Comparison of ENCODE assay signal across 1 cellular context in the genomic region with DNA sequence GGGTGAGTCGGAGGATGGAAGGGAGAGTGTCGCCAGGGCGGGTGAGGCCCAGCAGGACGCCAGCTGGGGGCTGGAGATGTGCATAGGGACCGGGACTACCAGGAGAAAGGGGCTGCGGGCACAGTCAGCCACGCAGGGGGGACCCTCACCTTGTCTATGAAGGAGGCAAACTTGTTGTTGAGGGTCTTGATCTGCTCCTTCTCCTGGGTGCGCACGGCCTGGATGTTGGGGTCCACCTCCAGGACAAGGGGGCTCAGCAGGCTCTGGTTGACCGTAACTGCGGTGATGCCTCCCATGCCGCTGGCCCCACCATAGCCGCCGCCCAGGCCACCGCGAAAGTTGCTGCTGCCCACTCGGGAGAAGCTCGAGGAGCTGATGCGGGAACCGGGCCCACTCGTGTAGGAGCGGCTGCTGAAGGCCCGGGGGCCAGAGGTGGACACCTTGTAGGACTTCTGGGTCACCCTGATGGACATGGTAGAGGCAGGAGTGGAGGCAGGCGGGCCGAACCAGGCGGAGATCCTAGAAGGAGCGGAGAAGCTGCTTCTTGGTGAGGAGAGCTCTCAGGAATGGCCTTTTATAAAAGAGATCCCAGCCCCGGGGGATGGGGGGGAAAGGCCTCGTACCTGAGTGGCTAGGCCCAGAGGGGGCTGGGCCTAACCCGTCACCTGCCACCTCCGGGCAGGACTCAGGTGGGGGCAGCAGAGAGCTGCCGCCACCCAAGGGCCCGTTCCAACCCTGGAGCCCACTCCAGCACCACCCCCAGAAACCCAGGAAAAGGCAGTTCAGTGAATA.
TF ChIP-seq lines count a peak whose summit lies in the region.
"Not testable (repeated sequence)": the region's sequence is repeated elsewhere in the genome, so short reads cannot be mapped to it uniquely, and the experiment has no call there.

A gene (minus strand): TSS at position 568 of the 792 bp plus-strand sequence. CDS start 95 bp downstream, at position 473.

TF ChIP-seq in HepG2, 621 proteins besides CTCF, POLR2A, EP300 and RAD21 (continued from another document and continues in another):
- TF ChIP-seq, protein P1, sequence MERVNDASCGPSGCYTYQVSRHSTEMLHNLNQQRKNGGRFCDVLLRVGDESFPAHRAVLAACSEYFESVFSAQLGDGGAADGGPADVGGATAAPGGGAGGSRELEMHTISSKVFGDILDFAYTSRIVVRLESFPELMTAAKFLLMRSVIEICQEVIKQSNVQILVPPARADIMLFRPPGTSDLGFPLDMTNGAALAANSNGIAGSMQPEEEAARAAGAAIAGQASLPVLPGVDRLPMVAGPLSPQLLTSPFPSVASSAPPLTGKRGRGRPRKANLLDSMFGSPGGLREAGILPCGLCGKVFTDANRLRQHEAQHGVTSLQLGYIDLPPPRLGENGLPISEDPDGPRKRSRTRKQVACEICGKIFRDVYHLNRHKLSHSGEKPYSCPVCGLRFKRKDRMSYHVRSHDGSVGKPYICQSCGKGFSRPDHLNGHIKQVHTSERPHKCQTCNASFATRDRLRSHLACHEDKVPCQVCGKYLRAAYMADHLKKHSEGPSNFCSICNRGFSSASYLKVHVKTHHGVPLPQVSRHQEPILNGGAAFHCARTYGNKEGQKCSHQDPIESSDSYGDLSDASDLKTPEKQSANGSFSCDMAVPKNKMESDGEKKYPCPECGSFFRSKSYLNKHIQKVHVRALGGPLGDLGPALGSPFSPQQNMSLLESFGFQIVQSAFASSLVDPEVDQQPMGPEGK (CRISPR knock-in tag; IDR thresholded peaks at IDR 0.05) = peak; percentile 87
- TF ChIP-seq U2AF1 (optimal IDR thresholded peaks at IDR 0.05; ENCODE audit: low read depth, low read length) (peak; percentile 26), MXI1 (IDR thresholded peaks at IDR 0.05; ENCODE audit: borderline replicate concordance, low read depth, low read length) (peak; percentile 69; the same call in 1 of the 3 replicates), HDAC2 (CRISPR knock-in tag; IDR thresholded peaks at IDR 0.05) (peak; percentile 51), ERF (CRISPR knock-in tag; IDR thresholded peaks at IDR 0.05) (peak; percentile 81), NFIC (IDR thresholded peaks at IDR 0.05; ENCODE audit: low read length) (peak; percentile 15; the same call in 1 of the 2 replicates), SMC3 (IDR thresholded peaks at IDR 0.05; ENCODE audit: low read length) (peak; percentile 64; the same call in 1 of the 2 replicates), HDAC6 (IDR thresholded peaks at IDR 0.05; ENCODE audit: low read depth, low read length) (0 out of 2 replicates have a peak, but pooled peaks have one; percentile 64), PITX1 (CRISPR knock-in tag; IDR thresholded peaks at IDR 0.05) (peak; percentile 44; the same call in 1 of the 2 replicates), PTBP1 (IDR thresholded peaks at IDR 0.05; ENCODE audit: low read depth, low read length, poor library complexity, severe bottlenecking) (peak; percentile 10), FOXC1 (CRISPR knock-in tag; IDR thresholded peaks at IDR 0.05; ENCODE audit: borderline replicate concordance) (peak; percentile 89), ZNF235 (CRISPR knock-in tag; IDR thresholded peaks at IDR 0.05; ENCODE audit: borderline replicate concordance) (peak; percentile 89; the same call in 1 of the 2 replicates), KDM5A (IDR thresholded peaks at IDR 0.05; ENCODE audit: borderline replicate concordance, low read length) (peak; percentile 24; the same call in 1 of the 2 replicates), GABPB1 (CRISPR knock-in tag; IDR thresholded peaks at IDR 0.05) (peak; percentile 46; the same call in 1 of the 2 replicates), ZSCAN25 (CRISPR knock-in tag; IDR thresholded peaks at IDR 0.05) (peak; percentile 79), ZBTB7B (CRISPR knock-in tag; IDR thresholded peaks at IDR 0.05) (peak; percentile 91), ZNF552 (CRISPR knock-in tag; IDR thresholded peaks at IDR 0.05; ENCODE audit: borderline replicate concordance) (peak; percentile 47; the same call in 1 of the 2 replicates), KDM5B (CRISPR knock-in tag; IDR thresholded peaks at IDR 0.05; ENCODE audit: borderline replicate concordance) (peak; percentile 49), ARHGAP35 (CRISPR knock-in tag; IDR thresholded peaks at IDR 0.05; ENCODE audit: borderline replicate concordance) (peak; percentile 71; the same call in 1 of the 2 replicates), NFKBIZ (CRISPR knock-in tag; IDR thresholded peaks at IDR 0.05) (peak; percentile 36; the same call in 1 of the 2 replicates), ZFP1 (CRISPR knock-in tag; IDR thresholded peaks at IDR 0.05) (0 out of 2 replicates have a peak, but pooled peaks have one; percentile 35), TAF1 (CRISPR knock-in tag; IDR thresholded peaks at IDR 0.05) (peak; percentile 98), CCDC6 (CRISPR knock-in tag; IDR thresholded peaks at IDR 0.05) (peak; percentile 84; the same call in 1 of the 2 replicates), ZNF781 (CRISPR knock-in tag; IDR thresholded peaks at IDR 0.05; ENCODE audit: borderline replicate concordance, not compliant biosample characterization) (peak; percentile 66), ISL2 (CRISPR knock-in tag; IDR thresholded peaks at IDR 0.05) (peak; percentile 51; the same call in 1 of the 2 replicates), ZNF558 (CRISPR knock-in tag; IDR thresholded peaks at IDR 0.05; ENCODE audit: borderline replicate concordance) (peak; percentile 78; the same call in 1 of the 2 replicates), HNF4G (IDR thresholded peaks at IDR 0.05; ENCODE audit: borderline replicate concordance, low read depth, low read length) (0 out of 2 replicates have a peak, but pooled peaks have one; percentile 4), SOX13 (IDR thresholded peaks at IDR 0.05) (peak; percentile 60), ZNF883 (CRISPR knock-in tag; IDR thresholded peaks at IDR 0.05; ENCODE audit: not compliant biosample characterization) (peak; percentile 55), TBL1XR1 (IDR thresholded peaks at IDR 0.05; ENCODE audit: borderline replicate concordance, low read length, partially characterized antibody) (peak; percentile 36), ZMYM4 (CRISPR knock-in tag; IDR thresholded peaks at IDR 0.05) (peak; percentile 81), NR2F6 (IDR thresholded peaks at IDR 0.05) (peak; percentile 36; the same call in 1 of the 2 replicates), NR2F6 (CRISPR knock-in tag; IDR thresholded peaks at IDR 0.05) (peak; percentile 45; the same call in 1 of the 2 replicates), POLR2AphosphoS2 (IDR thresholded peaks at IDR 0.05; ENCODE audit: low read depth, low read length) (peak; percentile 73; the same call in 1 of the 2 replicates), ESRRA (CRISPR knock-in tag; IDR thresholded peaks at IDR 0.05; ENCODE audit: low read depth) (0 out of 2 replicates have a peak, but pooled peaks have one; percentile 19)
- TF ChIP-seq, protein P2, sequence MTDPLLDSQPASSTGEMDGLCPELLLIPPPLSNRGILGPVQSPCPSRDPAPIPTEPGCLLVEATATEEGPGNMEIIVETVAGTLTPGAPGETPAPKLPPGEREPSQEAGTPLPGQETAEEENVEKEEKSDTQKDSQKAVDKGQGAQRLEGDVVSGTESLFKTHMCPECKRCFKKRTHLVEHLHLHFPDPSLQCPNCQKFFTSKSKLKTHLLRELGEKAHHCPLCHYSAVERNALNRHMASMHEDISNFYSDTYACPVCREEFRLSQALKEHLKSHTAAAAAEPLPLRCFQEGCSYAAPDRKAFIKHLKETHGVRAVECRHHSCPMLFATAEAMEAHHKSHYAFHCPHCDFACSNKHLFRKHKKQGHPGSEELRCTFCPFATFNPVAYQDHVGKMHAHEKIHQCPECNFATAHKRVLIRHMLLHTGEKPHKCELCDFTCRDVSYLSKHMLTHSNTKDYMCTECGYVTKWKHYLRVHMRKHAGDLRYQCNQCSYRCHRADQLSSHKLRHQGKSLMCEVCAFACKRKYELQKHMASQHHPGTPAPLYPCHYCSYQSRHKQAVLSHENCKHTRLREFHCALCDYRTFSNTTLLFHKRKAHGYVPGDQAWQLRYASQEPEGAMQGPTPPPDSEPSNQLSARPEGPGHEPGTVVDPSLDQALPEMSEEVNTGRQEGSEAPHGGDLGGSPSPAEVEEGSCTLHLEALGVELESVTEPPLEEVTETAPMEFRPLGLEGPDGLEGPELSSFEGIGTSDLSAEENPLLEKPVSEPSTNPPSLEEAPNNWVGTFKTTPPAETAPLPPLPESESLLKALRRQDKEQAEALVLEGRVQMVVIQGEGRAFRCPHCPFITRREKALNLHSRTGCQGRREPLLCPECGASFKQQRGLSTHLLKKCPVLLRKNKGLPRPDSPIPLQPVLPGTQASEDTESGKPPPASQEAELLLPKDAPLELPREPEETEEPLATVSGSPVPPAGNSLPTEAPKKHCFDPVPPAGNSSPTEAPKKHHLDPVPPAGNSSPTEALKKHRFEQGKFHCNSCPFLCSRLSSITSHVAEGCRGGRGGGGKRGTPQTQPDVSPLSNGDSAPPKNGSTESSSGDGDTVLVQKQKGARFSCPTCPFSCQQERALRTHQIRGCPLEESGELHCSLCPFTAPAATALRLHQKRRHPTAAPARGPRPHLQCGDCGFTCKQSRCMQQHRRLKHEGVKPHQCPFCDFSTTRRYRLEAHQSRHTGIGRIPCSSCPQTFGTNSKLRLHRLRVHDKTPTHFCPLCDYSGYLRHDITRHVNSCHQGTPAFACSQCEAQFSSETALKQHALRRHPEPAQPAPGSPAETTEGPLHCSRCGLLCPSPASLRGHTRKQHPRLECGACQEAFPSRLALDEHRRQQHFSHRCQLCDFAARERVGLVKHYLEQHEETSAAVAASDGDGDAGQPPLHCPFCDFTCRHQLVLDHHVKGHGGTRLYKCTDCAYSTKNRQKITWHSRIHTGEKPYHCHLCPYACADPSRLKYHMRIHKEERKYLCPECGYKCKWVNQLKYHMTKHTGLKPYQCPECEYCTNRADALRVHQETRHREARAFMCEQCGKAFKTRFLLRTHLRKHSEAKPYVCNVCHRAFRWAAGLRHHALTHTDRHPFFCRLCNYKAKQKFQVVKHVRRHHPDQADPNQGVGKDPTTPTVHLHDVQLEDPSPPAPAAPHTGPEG (CRISPR knock-in tag; IDR thresholded peaks at IDR 0.05) = 0 out of 2 replicates have a peak, but pooled peaks have one; percentile 34
- TF ChIP-seq, protein P3, sequence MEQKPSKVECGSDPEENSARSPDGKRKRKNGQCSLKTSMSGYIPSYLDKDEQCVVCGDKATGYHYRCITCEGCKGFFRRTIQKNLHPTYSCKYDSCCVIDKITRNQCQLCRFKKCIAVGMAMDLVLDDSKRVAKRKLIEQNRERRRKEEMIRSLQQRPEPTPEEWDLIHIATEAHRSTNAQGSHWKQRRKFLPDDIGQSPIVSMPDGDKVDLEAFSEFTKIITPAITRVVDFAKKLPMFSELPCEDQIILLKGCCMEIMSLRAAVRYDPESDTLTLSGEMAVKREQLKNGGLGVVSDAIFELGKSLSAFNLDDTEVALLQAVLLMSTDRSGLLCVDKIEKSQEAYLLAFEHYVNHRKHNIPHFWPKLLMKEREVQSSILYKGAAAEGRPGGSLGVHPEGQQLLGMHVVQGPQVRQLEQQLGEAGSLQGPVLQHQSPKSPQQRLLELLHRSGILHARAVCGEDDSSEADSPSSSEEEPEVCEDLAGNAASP (CRISPR knock-in tag; IDR thresholded peaks at IDR 0.05; ENCODE audit: borderline replicate concordance) = peak; percentile 26; the same call in 1 of the 2 replicates
- TF ChIP-seq, protein P4, sequence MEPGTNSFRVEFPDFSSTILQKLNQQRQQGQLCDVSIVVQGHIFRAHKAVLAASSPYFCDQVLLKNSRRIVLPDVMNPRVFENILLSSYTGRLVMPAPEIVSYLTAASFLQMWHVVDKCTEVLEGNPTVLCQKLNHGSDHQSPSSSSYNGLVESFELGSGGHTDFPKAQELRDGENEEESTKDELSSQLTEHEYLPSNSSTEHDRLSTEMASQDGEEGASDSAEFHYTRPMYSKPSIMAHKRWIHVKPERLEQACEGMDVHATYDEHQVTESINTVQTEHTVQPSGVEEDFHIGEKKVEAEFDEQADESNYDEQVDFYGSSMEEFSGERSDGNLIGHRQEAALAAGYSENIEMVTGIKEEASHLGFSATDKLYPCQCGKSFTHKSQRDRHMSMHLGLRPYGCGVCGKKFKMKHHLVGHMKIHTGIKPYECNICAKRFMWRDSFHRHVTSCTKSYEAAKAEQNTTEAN (CRISPR knock-in tag; conservative IDR thresholded peaks at IDR 0.05) = 0 out of 2 replicates have a peak, but pooled peaks have one; percentile 34
- TF ChIP-seq, protein P5, sequence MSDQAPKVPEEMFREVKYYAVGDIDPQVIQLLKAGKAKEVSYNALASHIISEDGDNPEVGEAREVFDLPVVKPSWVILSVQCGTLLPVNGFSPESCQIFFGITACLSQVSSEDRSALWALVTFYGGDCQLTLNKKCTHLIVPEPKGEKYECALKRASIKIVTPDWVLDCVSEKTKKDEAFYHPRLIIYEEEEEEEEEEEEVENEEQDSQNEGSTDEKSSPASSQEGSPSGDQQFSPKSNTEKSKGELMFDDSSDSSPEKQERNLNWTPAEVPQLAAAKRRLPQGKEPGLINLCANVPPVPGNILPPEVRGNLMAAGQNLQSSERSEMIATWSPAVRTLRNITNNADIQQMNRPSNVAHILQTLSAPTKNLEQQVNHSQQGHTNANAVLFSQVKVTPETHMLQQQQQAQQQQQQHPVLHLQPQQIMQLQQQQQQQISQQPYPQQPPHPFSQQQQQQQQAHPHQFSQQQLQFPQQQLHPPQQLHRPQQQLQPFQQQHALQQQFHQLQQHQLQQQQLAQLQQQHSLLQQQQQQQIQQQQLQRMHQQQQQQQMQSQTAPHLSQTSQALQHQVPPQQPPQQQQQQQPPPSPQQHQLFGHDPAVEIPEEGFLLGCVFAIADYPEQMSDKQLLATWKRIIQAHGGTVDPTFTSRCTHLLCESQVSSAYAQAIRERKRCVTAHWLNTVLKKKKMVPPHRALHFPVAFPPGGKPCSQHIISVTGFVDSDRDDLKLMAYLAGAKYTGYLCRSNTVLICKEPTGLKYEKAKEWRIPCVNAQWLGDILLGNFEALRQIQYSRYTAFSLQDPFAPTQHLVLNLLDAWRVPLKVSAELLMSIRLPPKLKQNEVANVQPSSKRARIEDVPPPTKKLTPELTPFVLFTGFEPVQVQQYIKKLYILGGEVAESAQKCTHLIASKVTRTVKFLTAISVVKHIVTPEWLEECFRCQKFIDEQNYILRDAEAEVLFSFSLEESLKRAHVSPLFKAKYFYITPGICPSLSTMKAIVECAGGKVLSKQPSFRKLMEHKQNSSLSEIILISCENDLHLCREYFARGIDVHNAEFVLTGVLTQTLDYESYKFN (CRISPR knock-in tag; conservative IDR thresholded peaks at IDR 0.05) = peak; percentile 38; the same call in 1 of the 2 replicates
- not testable (repeated sequence) for TF ChIP-seq HNF4G (CRISPR knock-in tag; IDR thresholded peaks at IDR 0.05; ENCODE audit: borderline replicate concordance, low read depth); SOX13 (CRISPR knock-in tag; conservative IDR thresholded peaks at IDR 0.05 in 1 of 2, IDR thresholded peaks at IDR 0.05 in 1 of 2)
- TF ChIP-seq, protein P6, sequence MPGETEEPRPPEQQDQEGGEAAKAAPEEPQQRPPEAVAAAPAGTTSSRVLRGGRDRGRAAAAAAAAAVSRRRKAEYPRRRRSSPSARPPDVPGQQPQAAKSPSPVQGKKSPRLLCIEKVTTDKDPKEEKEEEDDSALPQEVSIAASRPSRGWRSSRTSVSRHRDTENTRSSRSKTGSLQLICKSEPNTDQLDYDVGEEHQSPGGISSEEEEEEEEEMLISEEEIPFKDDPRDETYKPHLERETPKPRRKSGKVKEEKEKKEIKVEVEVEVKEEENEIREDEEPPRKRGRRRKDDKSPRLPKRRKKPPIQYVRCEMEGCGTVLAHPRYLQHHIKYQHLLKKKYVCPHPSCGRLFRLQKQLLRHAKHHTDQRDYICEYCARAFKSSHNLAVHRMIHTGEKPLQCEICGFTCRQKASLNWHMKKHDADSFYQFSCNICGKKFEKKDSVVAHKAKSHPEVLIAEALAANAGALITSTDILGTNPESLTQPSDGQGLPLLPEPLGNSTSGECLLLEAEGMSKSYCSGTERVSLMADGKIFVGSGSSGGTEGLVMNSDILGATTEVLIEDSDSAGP (CRISPR knock-in tag; IDR thresholded peaks at IDR 0.05; ENCODE audit: borderline replicate concordance) = peak; percentile 80; the same call in 1 of the 2 replicates
